In the genomic region with DNA sequence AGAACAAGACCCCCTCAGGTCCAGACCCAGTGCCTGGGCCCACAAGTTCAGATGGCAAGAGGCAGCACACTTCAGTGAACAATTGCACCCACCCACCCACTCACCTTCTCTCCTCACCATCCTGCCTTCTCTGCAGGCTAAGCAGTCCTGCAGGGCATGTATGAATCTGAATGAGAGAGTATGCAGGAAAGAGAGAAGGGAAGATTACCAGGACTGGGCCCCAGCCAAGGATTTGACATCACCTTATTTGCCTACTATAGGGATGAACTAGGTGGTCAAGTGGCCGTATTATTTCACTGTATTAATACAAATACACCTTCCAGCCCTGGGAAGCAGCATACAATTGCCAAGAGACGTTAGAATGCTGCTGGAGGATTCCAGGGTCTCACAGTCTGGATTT, we compare ENCODE assay signal across 13 cellular contexts. TPM values are rescaled to one million over a fixed set of nuclear protein-coding genes. Genes with fewer than 3 reads are reported as not detected.
DNase-seq lines count a peak whose midpoint lies in the region; ATAC-seq and TF ChIP-seq lines count a peak whose summit lies in the region.
"Had no signal": no experiment of that assay in that cellular context is flagged by ENCODE, and none has a peak within 500 bp of the region (broad histone marks: within the 10 kb centered on the region; RNA-seq: fewer than 3 reads in every experiment).

No MANE protein-coding gene starts in this region.

- peaks cover 10% of the 10 kb centered on the region for H4K20me1 ChIP-seq in neural progenitor cell (ENCODE audit: low read depth)

- peaks cover 3% of the 10 kb centered on the region for H3F3A ChIP-seq in neural progenitor cell (ENCODE audit: low read depth)

- H3K27ac ChIP-seq in HUES64 (ENCODE audit: low read depth, low read length) (no peak overlapping the region), neural progenitor cell (no peak overlapping the region)

- H3K4me2 ChIP-seq in neural progenitor cell, result no peak overlapping the region

- H3K9me3 ChIP-seq in HUES64 (ENCODE audit: insufficient read depth, low read depth, low read length), result no peaks in the 10 kb centered on the region
- H3K9me3 ChIP-seq in neural progenitor cell (ENCODE audit: low read depth), result no peaks in the 10 kb centered on the region

- H3K9ac ChIP-seq in HUES64 (ENCODE audit: low read depth, low read length) (no peak overlapping the region), neural progenitor cell (no peak overlapping the region)

- 86% methylated on average over 2 of the region's 2 CpGs for WGBS in HUES64

- no peak overlapping the region for H3K27ac Mint-ChIP-seq in T-helper 2 cell treated with Interferon-gamma antibody and Interleukin-4, amounts not matched to agents 5 μg/mL and 100 μg/mL, for 36 hours
- no peak overlapping the region for H3K27ac Mint-ChIP-seq in neural progenitor cell

- H3K36me3 ChIP-seq in HUES64 (ENCODE audit: insufficient read depth, low read length) (peaks cover 8% of the 10 kb centered on the region), neural progenitor cell (no peaks in the 10 kb centered on the region)

- H3K4me3 ChIP-seq in HUES64 (ENCODE audit: low read length) (peak overlapping the region; percentile 88; the same call in 1 of the 2 replicates), neural progenitor cell (no peak overlapping the region)

- H2AFZ ChIP-seq in neural progenitor cell (replicated peaks), result no peak overlapping the region

- H3K27me3 ChIP-seq in HUES64 (ENCODE audit: insufficient read depth, low read length), result peaks cover 24% of the 10 kb centered on the region
- H3K27me3 ChIP-seq in neural progenitor cell, result peaks cover 24% of the 10 kb centered on the region

- no peak for TF ChIP-seq CTCF in neural progenitor cell (IDR thresholded peaks at IDR 0.05)

- H3K4me3 Mint-ChIP-seq in T-helper 2 cell treated with Interferon-gamma antibody and Interleukin-4, amounts not matched to agents 5 μg/mL and 100 μg/mL, for 36 hours, result peak overlapping the region; percentile 76
- H3K4me3 Mint-ChIP-seq in neural progenitor cell, result peak overlapping the region; percentile 75

- no peak for DNase-seq in T-helper 2 cell treated with Interferon-gamma antibody and Interleukin-4, amounts not matched to agents 5 μg/mL and 100 μg/mL, for 36 hours (ENCODE audit: low spot score)
- DNase-seq in T-helper 2 cell (no peak), cerebellar cortex (ENCODE audit: low spot score) (peak; percentile 51), neural progenitor cell (ENCODE audit: low spot score) (no peak), posterior vena cava (ENCODE audit: low spot score) (no peak), SIG-M5 (lab: John Stamatoyannopoulos, UW) (no peak)
- DNase-seq: COR-L47, Kasumi-1, NCI-H187 treated with DMSO at 0.1 percent for 48 hours, NCI-H69, T1000 had no signal

- intact Hi-C loops in posterior vena cava (cut with DNase I), result no loop called here

- H3K36me3 Mint-ChIP-seq in T-helper 2 cell treated with Interferon-gamma antibody and Interleukin-4, amounts not matched to agents 5 μg/mL and 100 μg/mL, for 36 hours (ENCODE audit: low read depth), result peaks cover 36% of the 10 kb centered on the region
- peaks cover 29% of the 10 kb centered on the region for H3K36me3 Mint-ChIP-seq in neural progenitor cell

- no peak for ATAC-seq in GM18519 (IDR thresholded peaks at IDR 0.05; ENCODE audit: low FRiP score, unreplicated experiment)

- H3K27me3 Mint-ChIP-seq in T-helper 2 cell treated with Interferon-gamma antibody and Interleukin-4, amounts not matched to agents 5 μg/mL and 100 μg/mL, for 36 hours (ENCODE audit: low read depth), result peaks cover 4% of the 10 kb centered on the region
- peaks cover 14% of the 10 kb centered on the region for H3K27me3 Mint-ChIP-seq in neural progenitor cell (ENCODE audit: insufficient read depth, low read depth)

- peaks cover 29% of the 10 kb centered on the region for H3K9me3 Mint-ChIP-seq in T-helper 2 cell treated with Interferon-gamma antibody and Interleukin-4, amounts not matched to agents 5 μg/mL and 100 μg/mL, for 36 hours
- H3K9me3 Mint-ChIP-seq in neural progenitor cell, result peaks cover 57% of the 10 kb centered on the region

- H3K4me1 ChIP-seq in HUES64 (ENCODE audit: insufficient read depth, low read length) (no peaks in the 10 kb centered on the region), neural progenitor cell (no peaks in the 10 kb centered on the region)

- peaks cover 27% of the 10 kb centered on the region for H3K79me2 ChIP-seq in neural progenitor cell (ENCODE audit: low read depth)

- peaks cover 10% of the 10 kb centered on the region for H3K4me1 Mint-ChIP-seq in T-helper 2 cell treated with Interferon-gamma antibody and Interleukin-4, amounts not matched to agents 5 μg/mL and 100 μg/mL, for 36 hours (ENCODE audit: low read depth)
- peaks cover 8% of the 10 kb centered on the region for H3K4me1 Mint-ChIP-seq in neural progenitor cell

RNA-seq across cellular contexts. Expression of gene ZNF141, which starts 2.1 kb away (rescaled TPM):
- polyA plus RNA-seq in HUES64 (2013, experiment 1 of 2), result 15.2 TPM
- polyA plus RNA-seq in HUES64 (2013, experiment 2 of 2), result 13.9 TPM
- 43.2 and 60.5 TPM in 2 replicates for total RNA-seq in neural progenitor cell (ENCODE audit: low replicate concordance)
- total RNA-seq in posterior vena cava, result 10 to 100 TPM; 17.1 to 18.9 TPM

RNA-seq across cellular contexts. Expression of gene ZNF732, which starts 30.2 kb away (rescaled TPM):
- polyA plus RNA-seq in HUES64 (2013, experiment 1 of 2), result 3.7 TPM
- polyA plus RNA-seq in HUES64 (2013, experiment 2 of 2), result 4.5 TPM
- total RNA-seq in neural progenitor cell (ENCODE audit: low replicate concordance) (not detected in 2 replicates), posterior vena cava (under 1 TPM; 0.19 to 0.23 TPM)
